Comparison of ENCODE assay signal across 1 cellular context in the genomic region with DNA sequence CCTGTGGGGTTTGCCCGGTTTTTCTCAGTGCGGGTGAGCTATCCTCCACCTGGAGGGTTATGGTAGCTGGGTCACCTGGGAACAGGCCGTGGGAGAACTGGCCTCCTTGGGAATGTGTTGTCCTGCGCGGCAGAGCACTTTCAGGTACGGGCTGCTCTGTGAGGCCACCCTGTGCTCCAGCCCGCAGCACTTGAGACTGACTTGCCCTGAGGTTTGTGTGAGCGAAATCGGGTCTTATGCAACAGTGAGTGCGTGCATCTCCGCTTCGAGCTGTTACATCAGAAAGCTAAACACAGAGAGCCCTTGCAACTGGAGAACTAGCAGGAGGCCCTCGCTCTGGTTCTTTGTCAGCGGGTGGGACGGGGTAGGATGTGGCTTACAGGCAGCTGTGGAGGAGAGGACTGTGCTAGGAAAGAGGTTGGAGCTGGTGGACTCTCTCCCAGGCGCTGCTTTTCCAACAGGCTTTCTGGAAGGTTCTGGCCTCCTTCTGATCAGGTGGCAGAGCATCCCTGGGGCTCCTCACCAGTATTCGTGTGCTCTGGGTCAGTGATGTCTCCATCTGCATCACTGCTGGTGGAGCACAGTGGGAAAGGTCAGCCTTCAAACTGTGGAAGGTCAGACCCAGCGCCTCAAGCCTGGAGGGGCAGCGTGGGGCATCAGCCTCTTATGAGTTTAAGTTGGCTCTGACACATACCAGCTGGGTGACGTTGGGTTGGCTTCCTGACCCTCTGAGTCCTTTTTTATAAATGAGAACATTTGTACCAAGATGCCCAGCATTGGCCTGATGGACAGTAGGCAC.
TF ChIP-seq lines count a peak whose summit lies in the region.

No MANE protein-coding gene starts in this region.

TF ChIP-seq in HepG2, 621 proteins besides CTCF, POLR2A, EP300 and RAD21 (continued from another document and continues in another):
- TF ChIP-seq, protein P1, sequence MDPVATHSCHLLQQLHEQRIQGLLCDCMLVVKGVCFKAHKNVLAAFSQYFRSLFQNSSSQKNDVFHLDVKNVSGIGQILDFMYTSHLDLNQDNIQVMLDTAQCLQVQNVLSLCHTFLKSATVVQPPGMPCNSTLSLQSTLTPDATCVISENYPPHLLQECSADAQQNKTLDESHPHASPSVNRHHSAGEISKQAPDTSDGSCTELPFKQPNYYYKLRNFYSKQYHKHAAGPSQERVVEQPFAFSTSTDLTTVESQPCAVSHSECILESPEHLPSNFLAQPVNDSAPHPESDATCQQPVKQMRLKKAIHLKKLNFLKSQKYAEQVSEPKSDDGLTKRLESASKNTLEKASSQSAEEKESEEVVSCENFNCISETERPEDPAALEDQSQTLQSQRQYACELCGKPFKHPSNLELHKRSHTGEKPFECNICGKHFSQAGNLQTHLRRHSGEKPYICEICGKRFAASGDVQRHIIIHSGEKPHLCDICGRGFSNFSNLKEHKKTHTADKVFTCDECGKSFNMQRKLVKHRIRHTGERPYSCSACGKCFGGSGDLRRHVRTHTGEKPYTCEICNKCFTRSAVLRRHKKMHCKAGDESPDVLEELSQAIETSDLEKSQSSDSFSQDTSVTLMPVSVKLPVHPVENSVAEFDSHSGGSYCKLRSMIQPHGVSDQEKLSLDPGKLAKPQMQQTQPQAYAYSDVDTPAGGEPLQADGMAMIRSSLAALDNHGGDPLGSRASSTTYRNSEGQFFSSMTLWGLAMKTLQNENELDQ (CRISPR knock-in tag; IDR thresholded peaks at IDR 0.05; ENCODE audit: borderline replicate concordance) = no peak
- TF ChIP-seq, protein P2, sequence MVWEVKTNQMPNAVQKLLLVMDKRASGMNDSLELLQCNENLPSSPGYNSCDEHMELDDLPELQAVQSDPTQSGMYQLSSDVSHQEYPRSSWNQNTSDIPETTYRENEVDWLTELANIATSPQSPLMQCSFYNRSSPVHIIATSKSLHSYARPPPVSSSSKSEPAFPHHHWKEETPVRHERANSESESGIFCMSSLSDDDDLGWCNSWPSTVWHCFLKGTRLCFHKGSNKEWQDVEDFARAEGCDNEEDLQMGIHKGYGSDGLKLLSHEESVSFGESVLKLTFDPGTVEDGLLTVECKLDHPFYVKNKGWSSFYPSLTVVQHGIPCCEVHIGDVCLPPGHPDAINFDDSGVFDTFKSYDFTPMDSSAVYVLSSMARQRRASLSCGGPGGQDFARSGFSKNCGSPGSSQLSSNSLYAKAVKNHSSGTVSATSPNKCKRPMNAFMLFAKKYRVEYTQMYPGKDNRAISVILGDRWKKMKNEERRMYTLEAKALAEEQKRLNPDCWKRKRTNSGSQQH (CRISPR knock-in tag; IDR thresholded peaks at IDR 0.05; ENCODE audit: low read depth) = peak; percentile 35; the same call in 1 of the 2 replicates
- TF ChIP-seq SSRP1 (CRISPR knock-in tag; IDR thresholded peaks at IDR 0.05) (peak; percentile 61; the same call in 1 of the 2 replicates), ZNF274 (CRISPR knock-in tag; IDR thresholded peaks at IDR 0.05) (no peak), TAF1 (CRISPR knock-in tag; IDR thresholded peaks at IDR 0.05) (peak; percentile 17; the same call in 1 of the 2 replicates), TRIM24 (CRISPR knock-in tag; IDR thresholded peaks at IDR 0.05) (no peak), ZNF703 (CRISPR knock-in tag; IDR thresholded peaks at IDR 0.05; ENCODE audit: borderline replicate concordance) (no peak), PHF20 (CRISPR knock-in tag; IDR thresholded peaks at IDR 0.05) (no peak), MAFG (CRISPR knock-in tag; IDR thresholded peaks at IDR 0.05) (no peak), U2AF2 (IDR thresholded peaks at IDR 0.05; ENCODE audit: low read depth, low read length) (no peak), STAT5B (CRISPR knock-in tag; IDR thresholded peaks at IDR 0.05) (no peak), ZNF615 (CRISPR knock-in tag; IDR thresholded peaks at IDR 0.05; ENCODE audit: borderline replicate concordance) (no peak), NR1H2 (CRISPR knock-in tag; IDR thresholded peaks at IDR 0.05; ENCODE audit: borderline replicate concordance, low read depth) (0 out of 2 replicates have a peak, but pooled peaks have one; percentile 64), NCOA2 (CRISPR knock-in tag; IDR thresholded peaks at IDR 0.05) (peak; percentile 66), HMGA1 (CRISPR knock-in tag; conservative IDR thresholded peaks at IDR 0.05) (no peak), ZNF773 (CRISPR knock-in tag; IDR thresholded peaks at IDR 0.05; ENCODE audit: borderline replicate concordance) (no peak), ISL2 (CRISPR knock-in tag; IDR thresholded peaks at IDR 0.05) (0 out of 2 replicates have a peak, but pooled peaks have one; percentile 26), PAF1 (CRISPR knock-in tag; IDR thresholded peaks at IDR 0.05) (no peak), PPARG (CRISPR knock-in tag; conservative IDR thresholded peaks at IDR 0.05) (no peak; the same call in 1 of the 2 replicates), RXRB (CRISPR knock-in tag; IDR thresholded peaks at IDR 0.05; ENCODE audit: borderline replicate concordance) (peak; percentile 81), PRPF4 (IDR thresholded peaks at IDR 0.05; ENCODE audit: low read depth, low read length, poor library complexity, severe bottlenecking) (no peak), PHF8 (CRISPR knock-in tag; IDR thresholded peaks at IDR 0.05) (no peak), ZNF749 (CRISPR knock-in tag; IDR thresholded peaks at IDR 0.05; ENCODE audit: borderline replicate concordance) (no peak; the same call in 1 of the 2 replicates), KLF6 (CRISPR knock-in tag; IDR thresholded peaks at IDR 0.05) (no peak), CENPX (CRISPR knock-in tag; IDR thresholded peaks at IDR 0.05) (no peak), HDAC6 (IDR thresholded peaks at IDR 0.05; ENCODE audit: low read depth, low read length) (no peak), HNRNPH1 (optimal IDR thresholded peaks at IDR 0.05; ENCODE audit: low read depth, low read length) (no peak), EED (CRISPR knock-in tag; IDR thresholded peaks at IDR 0.05) (no peak), NR3C1 (CRISPR knock-in tag; IDR thresholded peaks at IDR 0.05) (no peak), ZNF83 (CRISPR knock-in tag; IDR thresholded peaks at IDR 0.05; ENCODE audit: borderline replicate concordance) (0 out of 2 replicates have a peak, but pooled peaks have one; percentile 24), NFKBIZ (CRISPR knock-in tag; IDR thresholded peaks at IDR 0.05) (no peak), THAP11 (CRISPR knock-in tag; IDR thresholded peaks at IDR 0.05) (peak; percentile 78), MED1 (CRISPR knock-in tag; IDR thresholded peaks at IDR 0.05) (peak; percentile 83), RFX1 (IDR thresholded peaks at IDR 0.05) (no peak), RAD51 (IDR thresholded peaks at IDR 0.05; ENCODE audit: borderline replicate concordance) (no peak), ZFP41 (CRISPR knock-in tag; IDR thresholded peaks at IDR 0.05; ENCODE audit: borderline replicate concordance) (no peak), RARG (CRISPR knock-in tag; IDR thresholded peaks at IDR 0.05; ENCODE audit: low read depth) (no peak)
- TF ChIP-seq, protein P3, sequence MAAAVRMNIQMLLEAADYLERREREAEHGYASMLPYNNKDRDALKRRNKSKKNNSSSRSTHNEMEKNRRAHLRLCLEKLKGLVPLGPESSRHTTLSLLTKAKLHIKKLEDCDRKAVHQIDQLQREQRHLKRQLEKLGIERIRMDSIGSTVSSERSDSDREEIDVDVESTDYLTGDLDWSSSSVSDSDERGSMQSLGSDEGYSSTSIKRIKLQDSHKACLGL (CRISPR knock-in tag; IDR thresholded peaks at IDR 0.05) = no peak
- TF ChIP-seq, protein P4, sequence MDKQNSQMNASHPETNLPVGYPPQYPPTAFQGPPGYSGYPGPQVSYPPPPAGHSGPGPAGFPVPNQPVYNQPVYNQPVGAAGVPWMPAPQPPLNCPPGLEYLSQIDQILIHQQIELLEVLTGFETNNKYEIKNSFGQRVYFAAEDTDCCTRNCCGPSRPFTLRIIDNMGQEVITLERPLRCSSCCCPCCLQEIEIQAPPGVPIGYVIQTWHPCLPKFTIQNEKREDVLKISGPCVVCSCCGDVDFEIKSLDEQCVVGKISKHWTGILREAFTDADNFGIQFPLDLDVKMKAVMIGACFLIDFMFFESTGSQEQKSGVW (CRISPR knock-in tag; IDR thresholded peaks at IDR 0.05; ENCODE audit: borderline replicate concordance) = no peak
- TF ChIP-seq, protein P5, sequence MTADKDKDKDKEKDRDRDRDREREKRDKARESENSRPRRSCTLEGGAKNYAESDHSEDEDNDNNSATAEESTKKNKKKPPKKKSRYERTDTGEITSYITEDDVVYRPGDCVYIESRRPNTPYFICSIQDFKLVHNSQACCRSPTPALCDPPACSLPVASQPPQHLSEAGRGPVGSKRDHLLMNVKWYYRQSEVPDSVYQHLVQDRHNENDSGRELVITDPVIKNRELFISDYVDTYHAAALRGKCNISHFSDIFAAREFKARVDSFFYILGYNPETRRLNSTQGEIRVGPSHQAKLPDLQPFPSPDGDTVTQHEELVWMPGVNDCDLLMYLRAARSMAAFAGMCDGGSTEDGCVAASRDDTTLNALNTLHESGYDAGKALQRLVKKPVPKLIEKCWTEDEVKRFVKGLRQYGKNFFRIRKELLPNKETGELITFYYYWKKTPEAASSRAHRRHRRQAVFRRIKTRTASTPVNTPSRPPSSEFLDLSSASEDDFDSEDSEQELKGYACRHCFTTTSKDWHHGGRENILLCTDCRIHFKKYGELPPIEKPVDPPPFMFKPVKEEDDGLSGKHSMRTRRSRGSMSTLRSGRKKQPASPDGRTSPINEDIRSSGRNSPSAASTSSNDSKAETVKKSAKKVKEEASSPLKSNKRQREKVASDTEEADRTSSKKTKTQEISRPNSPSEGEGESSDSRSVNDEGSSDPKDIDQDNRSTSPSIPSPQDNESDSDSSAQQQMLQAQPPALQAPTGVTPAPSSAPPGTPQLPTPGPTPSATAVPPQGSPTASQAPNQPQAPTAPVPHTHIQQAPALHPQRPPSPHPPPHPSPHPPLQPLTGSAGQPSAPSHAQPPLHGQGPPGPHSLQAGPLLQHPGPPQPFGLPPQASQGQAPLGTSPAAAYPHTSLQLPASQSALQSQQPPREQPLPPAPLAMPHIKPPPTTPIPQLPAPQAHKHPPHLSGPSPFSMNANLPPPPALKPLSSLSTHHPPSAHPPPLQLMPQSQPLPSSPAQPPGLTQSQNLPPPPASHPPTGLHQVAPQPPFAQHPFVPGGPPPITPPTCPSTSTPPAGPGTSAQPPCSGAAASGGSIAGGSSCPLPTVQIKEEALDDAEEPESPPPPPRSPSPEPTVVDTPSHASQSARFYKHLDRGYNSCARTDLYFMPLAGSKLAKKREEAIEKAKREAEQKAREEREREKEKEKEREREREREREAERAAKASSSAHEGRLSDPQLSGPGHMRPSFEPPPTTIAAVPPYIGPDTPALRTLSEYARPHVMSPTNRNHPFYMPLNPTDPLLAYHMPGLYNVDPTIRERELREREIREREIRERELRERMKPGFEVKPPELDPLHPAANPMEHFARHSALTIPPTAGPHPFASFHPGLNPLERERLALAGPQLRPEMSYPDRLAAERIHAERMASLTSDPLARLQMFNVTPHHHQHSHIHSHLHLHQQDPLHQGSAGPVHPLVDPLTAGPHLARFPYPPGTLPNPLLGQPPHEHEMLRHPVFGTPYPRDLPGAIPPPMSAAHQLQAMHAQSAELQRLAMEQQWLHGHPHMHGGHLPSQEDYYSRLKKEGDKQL (CRISPR knock-in tag; IDR thresholded peaks at IDR 0.05; ENCODE audit: low read depth) = no peak
- TF ChIP-seq, protein P6, sequence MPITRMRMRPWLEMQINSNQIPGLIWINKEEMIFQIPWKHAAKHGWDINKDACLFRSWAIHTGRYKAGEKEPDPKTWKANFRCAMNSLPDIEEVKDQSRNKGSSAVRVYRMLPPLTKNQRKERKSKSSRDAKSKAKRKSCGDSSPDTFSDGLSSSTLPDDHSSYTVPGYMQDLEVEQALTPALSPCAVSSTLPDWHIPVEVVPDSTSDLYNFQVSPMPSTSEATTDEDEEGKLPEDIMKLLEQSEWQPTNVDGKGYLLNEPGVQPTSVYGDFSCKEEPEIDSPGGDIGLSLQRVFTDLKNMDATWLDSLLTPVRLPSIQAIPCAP (CRISPR knock-in tag; IDR thresholded peaks at IDR 0.05; ENCODE audit: low read depth) = no peak
- TF ChIP-seq, protein P7, sequence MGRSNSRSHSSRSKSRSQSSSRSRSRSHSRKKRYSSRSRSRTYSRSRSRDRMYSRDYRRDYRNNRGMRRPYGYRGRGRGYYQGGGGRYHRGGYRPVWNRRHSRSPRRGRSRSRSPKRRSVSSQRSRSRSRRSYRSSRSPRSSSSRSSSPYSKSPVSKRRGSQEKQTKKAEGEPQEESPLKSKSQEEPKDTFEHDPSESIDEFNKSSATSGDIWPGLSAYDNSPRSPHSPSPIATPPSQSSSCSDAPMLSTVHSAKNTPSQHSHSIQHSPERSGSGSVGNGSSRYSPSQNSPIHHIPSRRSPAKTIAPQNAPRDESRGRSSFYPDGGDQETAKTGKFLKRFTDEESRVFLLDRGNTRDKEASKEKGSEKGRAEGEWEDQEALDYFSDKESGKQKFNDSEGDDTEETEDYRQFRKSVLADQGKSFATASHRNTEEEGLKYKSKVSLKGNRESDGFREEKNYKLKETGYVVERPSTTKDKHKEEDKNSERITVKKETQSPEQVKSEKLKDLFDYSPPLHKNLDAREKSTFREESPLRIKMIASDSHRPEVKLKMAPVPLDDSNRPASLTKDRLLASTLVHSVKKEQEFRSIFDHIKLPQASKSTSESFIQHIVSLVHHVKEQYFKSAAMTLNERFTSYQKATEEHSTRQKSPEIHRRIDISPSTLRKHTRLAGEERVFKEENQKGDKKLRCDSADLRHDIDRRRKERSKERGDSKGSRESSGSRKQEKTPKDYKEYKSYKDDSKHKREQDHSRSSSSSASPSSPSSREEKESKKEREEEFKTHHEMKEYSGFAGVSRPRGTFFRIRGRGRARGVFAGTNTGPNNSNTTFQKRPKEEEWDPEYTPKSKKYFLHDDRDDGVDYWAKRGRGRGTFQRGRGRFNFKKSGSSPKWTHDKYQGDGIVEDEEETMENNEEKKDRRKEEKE (IDR thresholded peaks at IDR 0.05) = no peak
- TF ChIP-seq, protein P8, sequence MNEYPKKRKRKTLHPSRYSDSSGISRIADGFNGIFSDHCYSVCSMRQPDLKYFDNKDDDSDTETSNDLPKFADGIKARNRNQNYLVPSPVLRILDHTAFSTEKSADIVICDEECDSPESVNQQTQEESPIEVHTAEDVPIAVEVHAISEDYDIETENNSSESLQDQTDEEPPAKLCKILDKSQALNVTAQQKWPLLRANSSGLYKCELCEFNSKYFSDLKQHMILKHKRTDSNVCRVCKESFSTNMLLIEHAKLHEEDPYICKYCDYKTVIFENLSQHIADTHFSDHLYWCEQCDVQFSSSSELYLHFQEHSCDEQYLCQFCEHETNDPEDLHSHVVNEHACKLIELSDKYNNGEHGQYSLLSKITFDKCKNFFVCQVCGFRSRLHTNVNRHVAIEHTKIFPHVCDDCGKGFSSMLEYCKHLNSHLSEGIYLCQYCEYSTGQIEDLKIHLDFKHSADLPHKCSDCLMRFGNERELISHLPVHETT (CRISPR knock-in tag; conservative IDR thresholded peaks at IDR 0.05) = peak; percentile 43; the same call in 1 of the 2 replicates
- TF ChIP-seq, protein P9, sequence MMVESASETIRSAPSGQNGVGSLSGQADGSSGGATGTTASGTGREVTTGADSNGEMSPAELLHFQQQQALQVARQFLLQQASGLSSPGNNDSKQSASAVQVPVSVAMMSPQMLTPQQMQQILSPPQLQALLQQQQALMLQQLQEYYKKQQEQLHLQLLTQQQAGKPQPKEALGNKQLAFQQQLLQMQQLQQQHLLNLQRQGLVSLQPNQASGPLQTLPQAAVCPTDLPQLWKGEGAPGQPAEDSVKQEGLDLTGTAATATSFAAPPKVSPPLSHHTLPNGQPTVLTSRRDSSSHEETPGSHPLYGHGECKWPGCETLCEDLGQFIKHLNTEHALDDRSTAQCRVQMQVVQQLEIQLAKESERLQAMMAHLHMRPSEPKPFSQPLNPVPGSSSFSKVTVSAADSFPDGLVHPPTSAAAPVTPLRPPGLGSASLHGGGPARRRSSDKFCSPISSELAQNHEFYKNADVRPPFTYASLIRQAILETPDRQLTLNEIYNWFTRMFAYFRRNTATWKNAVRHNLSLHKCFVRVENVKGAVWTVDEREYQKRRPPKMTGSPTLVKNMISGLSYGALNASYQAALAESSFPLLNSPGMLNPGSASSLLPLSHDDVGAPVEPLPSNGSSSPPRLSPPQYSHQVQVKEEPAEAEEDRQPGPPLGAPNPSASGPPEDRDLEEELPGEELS (CRISPR knock-in tag; IDR thresholded peaks at IDR 0.05) = peak; percentile 83
